Comparison of ENCODE assay signal across 14 cellular contexts in the genomic region with DNA sequence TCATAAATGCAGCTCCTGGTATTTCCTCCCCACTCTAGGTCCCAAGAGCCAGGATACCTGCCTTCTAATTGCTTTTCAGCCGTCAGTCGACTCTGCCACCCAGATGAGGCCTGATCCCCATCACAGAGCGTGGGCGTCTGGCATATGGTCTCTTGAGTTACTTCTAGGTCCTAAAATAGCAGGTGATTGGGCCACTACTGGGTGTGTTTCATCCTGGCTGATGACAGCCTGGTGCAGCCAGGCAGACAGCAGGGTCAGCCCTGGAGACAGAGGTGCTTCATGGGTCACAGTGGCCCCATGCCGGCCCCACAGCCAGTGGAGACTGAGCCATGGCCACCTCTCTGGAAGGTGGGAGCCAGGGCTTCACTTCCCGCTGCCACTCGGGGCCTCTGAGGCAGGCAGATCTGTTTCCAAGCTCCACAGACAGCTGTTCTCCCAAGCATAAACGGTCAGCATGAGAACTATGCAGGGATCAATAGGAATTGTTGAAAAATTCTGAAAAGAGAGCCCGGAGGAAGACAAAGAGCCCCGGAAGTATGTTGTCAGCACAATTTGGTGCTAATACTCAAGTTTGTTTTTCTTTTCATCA.
DNase-seq lines count a peak whose midpoint lies in the region; ATAC-seq and TF ChIP-seq lines count a peak whose summit lies in the region.
"Had no signal": no experiment of that assay in that cellular context is flagged by ENCODE, and none has a peak within 500 bp of the region (broad histone marks: within the 10 kb centered on the region; RNA-seq: fewer than 3 reads in every experiment).

No MANE protein-coding gene starts in this region.

- H3K36me3 Mint-ChIP-seq in chondrocyte (ENCODE audit: low read depth): no peaks in the 10 kb centered on the region

- H3K27ac Mint-ChIP-seq in chondrocyte (ENCODE audit: unreplicated experiment): peak overlapping the region; percentile 71

- H3K4me3 ChIP-seq in lung (no peak overlapping the region), suprapubic skin (no peak overlapping the region), OCI-LY7 (ENCODE audit: low read depth, low read length, poor library complexity, severe bottlenecking) (no peak overlapping the region)
- H3K4me3 ChIP-seq: mucosa of descending colon had no signal

- intact Hi-C loops in OCI-LY7 (cut with micrococcal nuclease; ENCODE audit: unreplicated experiment): no loop called here

- no peaks in the 10 kb centered on the region for H4K20me1 ChIP-seq in OCI-LY7 (ENCODE audit: insufficient read depth, low read length)

- ATAC-seq in lung (ENCODE audit: insufficient read depth, low FRiP score) (no peak), GM19035 (IDR thresholded peaks at IDR 0.05; ENCODE audit: unreplicated experiment) (no peak)
- ATAC-seq: mucosa of descending colon had no signal

- POLR2A ChIA-PET in OCI-LY7 (lab: Charles Lee): no interaction called here

- no peak overlapping the region for H3K4me2 ChIP-seq in OCI-LY7 (ENCODE audit: low read length)

- 73 to 88% methylated on average over 10 of the region's 10 CpGs for WGBS in lung, 2 donors
- 32% methylated on average over 9 of the region's 10 CpGs for WGBS in suprapubic skin

- no peak for TF ChIP-seq POLR2A in suprapubic skin (IDR thresholded peaks at IDR 0.05)

- H3K9me2 ChIP-seq in OCI-LY7 (ENCODE audit: insufficient read depth, low read length): no peaks in the 10 kb centered on the region

- H3K9me3 Mint-ChIP-seq in chondrocyte (ENCODE audit: low read depth): no peaks in the 10 kb centered on the region
- H3K9me3 Mint-ChIP-seq: central memory CD8-positive, alpha-beta T cell had no signal

- H3K27me3 ChIP-seq in lung (ENCODE audit: control insufficient read depth, insufficient read depth): no peaks in the 10 kb centered on the region
- H3K27me3 ChIP-seq in suprapubic skin: no peaks in the 10 kb centered on the region

- no peaks in the 10 kb centered on the region for H3K27me3 Mint-ChIP-seq in chondrocyte (ENCODE audit: low read depth)
- H3K27me3 Mint-ChIP-seq: central memory CD8-positive, alpha-beta T cell had no signal

- no peaks in the 10 kb centered on the region for H3K36me3 ChIP-seq in lung (ENCODE audit: control insufficient read depth in 2 of 2, insufficient read depth in 2 of 2, low read length in 2 of 2)
- no peaks in the 10 kb centered on the region for H3K36me3 ChIP-seq in suprapubic skin
- H3K36me3 ChIP-seq in OCI-LY7 (ENCODE audit: insufficient read depth, low read length): no peaks in the 10 kb centered on the region

- BruUV-seq in OCI-LY7 (replicated peaks; lab: Mats Ljungman, UMichigan): no TSS peak

- DNase-seq in NCI-H1694 (lab: John Stamatoyannopoulos, UW) (peak; percentile 52), chondrocyte (ENCODE audit: low spot score) (no peak), lung (ENCODE audit: low spot score) (no peak), suprapubic skin (ENCODE audit: low spot score in 2 of 2) (peak in 1 of 2 donors; percentile 57), GM19240 (ENCODE audit: insufficient read length, low spot score) (no peak), OCI-LY7 (ENCODE audit: low spot score) (no peak), amniotic stem cell (lab: John Stamatoyannopoulos, UW) (no peak)
- DNase-seq: DND-41; NCI-H774; stimulated activated CD4-positive, alpha-beta T cell treated with anti-CD3 and anti-CD28 coated beads, Interleukin-4, amount 100 ng/mL, for 1 hour; T-helper 2 cell had no signal

- no peak for TF ChIP-seq CTCF in chondrocyte (IDR thresholded peaks at IDR 0.05)
- no peak for TF ChIP-seq CTCF in lung (IDR thresholded peaks at IDR 0.05; ENCODE audit: control extremely low read depth, extremely low read depth)
- TF ChIP-seq CTCF in suprapubic skin (IDR thresholded peaks at IDR 0.05): no peak
- TF ChIP-seq CTCF in OCI-LY7 (conservative IDR thresholded peaks at IDR 0.05; ENCODE audit: low read length): no peak

- no peak overlapping the region for H3K4me3 Mint-ChIP-seq in chondrocyte (ENCODE audit: unreplicated experiment)
- H3K4me3 Mint-ChIP-seq: central memory CD8-positive, alpha-beta T cell had no signal

- peaks cover 10 to 25% of the 10 kb centered on the region in 2 donors for H3K4me1 ChIP-seq in lung (ENCODE audit: control insufficient read depth in 2 of 2, insufficient read depth in 2 of 2, low read length in 2 of 2)
- H3K4me1 ChIP-seq in suprapubic skin: peaks cover 79% of the 10 kb centered on the region
- peaks cover 6% of the 10 kb centered on the region for H3K4me1 ChIP-seq in OCI-LY7 (ENCODE audit: insufficient read depth, low read length, poor library complexity, severe bottlenecking)

- H3K9me3 ChIP-seq in lung (ENCODE audit: control insufficient read depth in 2 of 2, insufficient read depth in 1 of 2, low read length in 1 of 2) (no peaks in the 10 kb centered on the region), suprapubic skin (no peaks in the 10 kb centered on the region), OCI-LY7 (ENCODE audit: low read length) (no peaks in the 10 kb centered on the region)
- H3K9me3 ChIP-seq: mucosa of descending colon had no signal

- H2AFZ ChIP-seq in OCI-LY7 (ENCODE audit: low read length): no peak overlapping the region

- H3K27ac ChIP-seq in lung (ENCODE audit: low read depth in 1 of 2, low read length in 1 of 2) (peak overlapping the region; percentile 82 to 93), suprapubic skin (peak overlapping the region; percentile 63), OCI-LY7 (ENCODE audit: low read depth, low read length, poor library complexity, severe bottlenecking) (no peak overlapping the region)

- no peaks in the 10 kb centered on the region for H3K79me2 ChIP-seq in OCI-LY7 (ENCODE audit: insufficient read depth, low read depth, low read length)

- TF ChIP-seq EP300 in suprapubic skin (IDR thresholded peaks at IDR 0.05): no peak

- CTCF ChIA-PET in OCI-LY7 (lab: Charles Lee; ENCODE audit: unreplicated experiment): no interaction called here

- peaks cover 74% of the 10 kb centered on the region for H3K4me1 Mint-ChIP-seq in chondrocyte (ENCODE audit: low read depth)
